In the genomic region with DNA sequence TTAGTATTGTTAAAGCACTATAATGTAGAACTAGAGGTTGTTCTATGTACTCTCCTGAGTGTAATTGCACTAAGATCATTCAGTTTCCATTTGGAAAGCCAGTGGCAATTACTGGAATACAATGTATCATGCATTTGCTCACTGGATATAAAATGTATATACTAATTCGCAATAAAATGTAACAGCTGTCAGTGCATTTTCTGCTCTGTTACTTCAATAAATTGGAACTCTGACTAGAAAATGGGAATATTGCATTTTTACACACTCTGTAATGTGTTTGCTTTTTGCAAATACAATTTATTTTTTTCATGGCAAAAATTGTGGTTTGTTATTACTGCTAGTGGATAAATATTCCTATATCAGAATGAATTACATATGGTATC, we compare ENCODE assay signal across 5 cellular contexts.
"Had no signal": no experiment of that assay in that cellular context is flagged by ENCODE, and none has a peak within 500 bp of the region (broad histone marks: within the 10 kb centered on the region; RNA-seq: fewer than 3 reads in every experiment).

No MANE protein-coding gene starts in this region.

- H3K27ac ChIP-seq: HL-60 had no signal

- H3K4me3 Mint-ChIP-seq: GM23338, H9, IgD-negative memory B cell had no signal

- H3K9me3 Mint-ChIP-seq: GM23338, H9 had no signal

- H3K4me3 ChIP-seq: GM23338 had no signal

- H3K27me3 Mint-ChIP-seq: IgD-negative memory B cell had no signal

- H3K27ac Mint-ChIP-seq: GM23338, H9 had no signal

- DNase-seq: H9, HCEC 1CT had no signal

- H3K4me1 Mint-ChIP-seq: H9, IgD-negative memory B cell had no signal
